1 cellular context compared by ENCODE assay signal in the genomic region with DNA sequence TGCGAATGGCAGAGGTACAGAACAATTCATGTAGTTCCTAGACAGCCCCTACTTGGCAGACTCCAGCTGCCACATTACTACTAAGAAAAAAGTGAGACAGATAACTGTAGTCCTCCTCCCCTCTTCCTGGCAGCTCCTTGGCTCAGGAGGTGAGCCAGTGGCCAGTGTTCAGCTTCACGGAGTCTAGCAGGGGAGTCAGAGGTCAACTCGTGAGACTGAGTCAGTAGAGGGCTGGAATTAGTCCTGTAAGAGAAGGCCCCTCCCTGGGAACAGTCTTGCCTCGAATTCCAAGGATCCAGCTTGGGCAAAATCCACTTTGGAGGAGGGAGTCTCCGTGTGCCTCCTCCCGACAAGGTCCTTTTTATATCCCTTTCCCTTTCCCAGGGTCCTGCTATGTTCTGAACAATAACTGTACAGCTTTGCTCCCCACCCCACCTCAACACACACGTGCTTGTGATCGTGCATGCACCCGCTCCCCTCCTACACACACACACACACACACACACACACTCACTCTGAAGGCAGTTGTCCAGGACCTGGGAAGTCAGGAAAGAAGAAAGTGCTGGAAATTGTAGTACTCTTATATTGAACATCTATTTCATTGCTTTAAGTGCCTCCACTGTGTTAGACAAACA.
TF ChIP-seq lines count a peak whose summit lies in the region.

No MANE protein-coding gene starts in this region.

TF ChIP-seq in GM23338, 12 proteins besides CTCF, POLR2A, EP300 and RAD21:
- TF ChIP-seq POLR2AphosphoS5 (IDR thresholded peaks at IDR 0.05; ENCODE audit: low read depth) (no peak), CREB1 (CRISPR knock-in tag; IDR thresholded peaks at IDR 0.05; ENCODE audit: low read depth) (no peak), ZNF331 (CRISPR knock-in tag; IDR thresholded peaks at IDR 0.05; ENCODE audit: low read depth) (no peak), ZNF114 (CRISPR knock-in tag; IDR thresholded peaks at IDR 0.05) (no peak), EZH2phosphoT487 (IDR thresholded peaks at IDR 0.05; ENCODE audit: unreplicated experiment) (no peak), JUNB (IDR thresholded peaks at IDR 0.05; ENCODE audit: unreplicated experiment) (no peak), EZH2 (IDR thresholded peaks at IDR 0.05; ENCODE audit: low read depth, unreplicated experiment) (no peak), STAT1 (IDR thresholded peaks at IDR 0.05; ENCODE audit: unreplicated experiment) (no peak), NANOG (IDR thresholded peaks at IDR 0.05; ENCODE audit: borderline replicate concordance) (no peak)
- TF ChIP-seq, protein P1, sequence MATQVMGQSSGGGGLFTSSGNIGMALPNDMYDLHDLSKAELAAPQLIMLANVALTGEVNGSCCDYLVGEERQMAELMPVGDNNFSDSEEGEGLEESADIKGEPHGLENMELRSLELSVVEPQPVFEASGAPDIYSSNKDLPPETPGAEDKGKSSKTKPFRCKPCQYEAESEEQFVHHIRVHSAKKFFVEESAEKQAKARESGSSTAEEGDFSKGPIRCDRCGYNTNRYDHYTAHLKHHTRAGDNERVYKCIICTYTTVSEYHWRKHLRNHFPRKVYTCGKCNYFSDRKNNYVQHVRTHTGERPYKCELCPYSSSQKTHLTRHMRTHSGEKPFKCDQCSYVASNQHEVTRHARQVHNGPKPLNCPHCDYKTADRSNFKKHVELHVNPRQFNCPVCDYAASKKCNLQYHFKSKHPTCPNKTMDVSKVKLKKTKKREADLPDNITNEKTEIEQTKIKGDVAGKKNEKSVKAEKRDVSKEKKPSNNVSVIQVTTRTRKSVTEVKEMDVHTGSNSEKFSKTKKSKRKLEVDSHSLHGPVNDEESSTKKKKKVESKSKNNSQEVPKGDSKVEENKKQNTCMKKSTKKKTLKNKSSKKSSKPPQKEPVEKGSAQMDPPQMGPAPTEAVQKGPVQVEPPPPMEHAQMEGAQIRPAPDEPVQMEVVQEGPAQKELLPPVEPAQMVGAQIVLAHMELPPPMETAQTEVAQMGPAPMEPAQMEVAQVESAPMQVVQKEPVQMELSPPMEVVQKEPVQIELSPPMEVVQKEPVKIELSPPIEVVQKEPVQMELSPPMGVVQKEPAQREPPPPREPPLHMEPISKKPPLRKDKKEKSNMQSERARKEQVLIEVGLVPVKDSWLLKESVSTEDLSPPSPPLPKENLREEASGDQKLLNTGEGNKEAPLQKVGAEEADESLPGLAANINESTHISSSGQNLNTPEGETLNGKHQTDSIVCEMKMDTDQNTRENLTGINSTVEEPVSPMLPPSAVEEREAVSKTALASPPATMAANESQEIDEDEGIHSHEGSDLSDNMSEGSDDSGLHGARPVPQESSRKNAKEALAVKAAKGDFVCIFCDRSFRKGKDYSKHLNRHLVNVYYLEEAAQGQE (IDR thresholded peaks at IDR 0.05; ENCODE audit: unreplicated experiment), result no peak
- TF ChIP-seq, protein P2, sequence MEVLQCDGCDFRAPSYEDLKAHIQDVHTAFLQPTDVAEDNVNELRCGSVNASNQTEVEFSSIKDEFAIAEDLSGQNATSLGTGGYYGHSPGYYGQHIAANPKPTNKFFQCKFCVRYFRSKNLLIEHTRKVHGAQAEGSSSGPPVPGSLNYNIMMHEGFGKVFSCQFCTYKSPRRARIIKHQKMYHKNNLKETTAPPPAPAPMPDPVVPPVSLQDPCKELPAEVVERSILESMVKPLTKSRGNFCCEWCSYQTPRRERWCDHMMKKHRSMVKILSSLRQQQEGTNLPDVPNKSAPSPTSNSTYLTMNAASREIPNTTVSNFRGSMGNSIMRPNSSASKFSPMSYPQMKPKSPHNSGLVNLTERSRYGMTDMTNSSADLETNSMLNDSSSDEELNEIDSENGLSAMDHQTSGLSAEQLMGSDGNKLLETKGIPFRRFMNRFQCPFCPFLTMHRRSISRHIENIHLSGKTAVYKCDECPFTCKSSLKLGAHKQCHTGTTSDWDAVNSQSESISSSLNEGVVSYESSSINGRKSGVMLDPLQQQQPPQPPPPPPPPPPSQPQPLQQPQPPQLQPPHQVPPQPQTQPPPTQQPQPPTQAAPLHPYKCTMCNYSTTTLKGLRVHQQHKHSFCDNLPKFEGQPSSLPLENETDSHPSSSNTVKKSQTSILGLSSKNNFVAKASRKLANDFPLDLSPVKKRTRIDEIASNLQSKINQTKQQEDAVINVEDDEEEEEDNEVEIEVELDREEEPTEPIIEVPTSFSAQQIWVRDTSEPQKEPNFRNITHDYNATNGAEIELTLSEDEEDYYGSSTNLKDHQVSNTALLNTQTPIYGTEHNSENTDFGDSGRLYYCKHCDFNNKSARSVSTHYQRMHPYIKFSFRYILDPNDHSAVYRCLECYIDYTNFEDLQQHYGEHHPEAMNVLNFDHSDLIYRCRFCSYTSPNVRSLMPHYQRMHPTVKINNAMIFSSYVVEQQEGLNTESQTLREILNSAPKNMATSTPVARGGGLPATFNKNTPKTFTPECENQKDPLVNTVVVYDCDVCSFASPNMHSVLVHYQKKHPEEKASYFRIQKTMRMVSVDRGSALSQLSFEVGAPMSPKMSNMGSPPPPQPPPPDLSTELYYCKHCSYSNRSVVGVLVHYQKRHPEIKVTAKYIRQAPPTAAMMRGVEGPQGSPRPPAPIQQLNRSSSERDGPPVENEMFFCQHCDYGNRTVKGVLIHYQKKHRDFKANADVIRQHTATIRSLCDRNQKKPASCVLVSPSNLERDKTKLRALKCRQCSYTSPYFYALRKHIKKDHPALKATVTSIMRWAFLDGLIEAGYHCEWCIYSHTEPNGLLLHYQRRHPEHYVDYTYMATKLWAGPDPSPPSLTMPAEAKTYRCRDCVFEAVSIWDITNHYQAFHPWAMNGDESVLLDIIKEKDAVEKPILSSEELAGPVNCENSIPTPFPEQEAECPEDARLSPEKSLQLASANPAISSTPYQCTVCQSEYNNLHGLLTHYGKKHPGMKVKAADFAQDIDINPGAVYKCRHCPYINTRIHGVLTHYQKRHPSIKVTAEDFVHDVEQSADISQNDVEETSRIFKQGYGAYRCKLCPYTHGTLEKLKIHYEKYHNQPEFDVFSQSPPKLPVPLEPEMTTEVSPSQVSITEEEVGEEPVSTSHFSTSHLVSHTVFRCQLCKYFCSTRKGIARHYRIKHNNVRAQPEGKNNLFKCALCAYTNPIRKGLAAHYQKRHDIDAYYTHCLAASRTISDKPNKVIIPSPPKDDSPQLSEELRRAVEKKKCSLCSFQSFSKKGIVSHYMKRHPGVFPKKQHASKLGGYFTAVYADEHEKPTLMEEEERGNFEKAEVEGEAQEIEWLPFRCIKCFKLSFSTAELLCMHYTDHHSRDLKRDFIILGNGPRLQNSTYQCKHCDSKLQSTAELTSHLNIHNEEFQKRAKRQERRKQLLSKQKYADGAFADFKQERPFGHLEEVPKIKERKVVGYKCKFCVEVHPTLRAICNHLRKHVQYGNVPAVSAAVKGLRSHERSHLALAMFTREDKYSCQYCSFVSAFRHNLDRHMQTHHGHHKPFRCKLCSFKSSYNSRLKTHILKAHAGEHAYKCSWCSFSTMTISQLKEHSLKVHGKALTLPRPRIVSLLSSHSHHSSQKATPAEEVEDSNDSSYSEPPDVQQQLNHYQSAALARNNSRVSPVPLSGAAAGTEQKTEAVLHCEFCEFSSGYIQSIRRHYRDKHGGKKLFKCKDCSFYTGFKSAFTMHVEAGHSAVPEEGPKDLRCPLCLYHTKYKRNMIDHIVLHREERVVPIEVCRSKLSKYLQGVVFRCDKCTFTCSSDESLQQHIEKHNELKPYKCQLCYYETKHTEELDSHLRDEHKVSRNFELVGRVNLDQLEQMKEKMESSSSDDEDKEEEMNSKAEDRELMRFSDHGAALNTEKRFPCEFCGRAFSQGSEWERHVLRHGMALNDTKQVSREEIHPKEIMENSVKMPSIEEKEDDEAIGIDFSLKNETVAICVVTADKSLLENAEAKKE (CRISPR knock-in tag; IDR thresholded peaks at IDR 0.05), result no peak
- TF ChIP-seq, protein P3, sequence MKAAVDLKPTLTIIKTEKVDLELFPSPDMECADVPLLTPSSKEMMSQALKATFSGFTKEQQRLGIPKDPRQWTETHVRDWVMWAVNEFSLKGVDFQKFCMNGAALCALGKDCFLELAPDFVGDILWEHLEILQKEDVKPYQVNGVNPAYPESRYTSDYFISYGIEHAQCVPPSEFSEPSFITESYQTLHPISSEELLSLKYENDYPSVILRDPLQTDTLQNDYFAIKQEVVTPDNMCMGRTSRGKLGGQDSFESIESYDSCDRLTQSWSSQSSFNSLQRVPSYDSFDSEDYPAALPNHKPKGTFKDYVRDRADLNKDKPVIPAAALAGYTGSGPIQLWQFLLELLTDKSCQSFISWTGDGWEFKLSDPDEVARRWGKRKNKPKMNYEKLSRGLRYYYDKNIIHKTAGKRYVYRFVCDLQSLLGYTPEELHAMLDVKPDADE (IDR thresholded peaks at IDR 0.05), result no peak
